ENCODE assay signal across 30 cellular contexts in genomic region chr10:79588800-79589199, GRCh38. TPM values are rescaled to one million over a fixed set of nuclear protein-coding genes. Genes with fewer than 3 reads are reported as not detected.
"Had no signal": no experiment of that assay in that cellular context is flagged by ENCODE, and none has a peak within 500 bp of the region (broad histone marks: within the 10 kb centered on the region; RNA-seq: fewer than 3 reads in every experiment).

No MANE protein-coding gene starts in this region.

- H3K4me1 Mint-ChIP-seq: activated CD4-positive, alpha-beta T cell treated with anti-CD3 and anti-CD28 coated beads, Interleukin-2, amount 10 ng/mL, durations not matched to agents 7 days and 5 days; activated T-helper 17 cell treated with anti-CD3 and anti-CD28 coated beads, Interleukin-2, amount 50 U/mL, for 72 hours; WTC11 had no signal

- H3K27ac ChIP-seq: ascending aorta, body of pancreas, SJCRH30 had no signal

- H3K36me3 ChIP-seq: ascending aorta, SJCRH30 had no signal

- ATAC-seq: activated T-helper 17 cell treated with anti-CD3 and anti-CD28 coated beads, Interleukin-2, amount 50 U/mL, for 72 hours; body of pancreas; K562; WTC11 had no signal

- H3K9me3 Mint-ChIP-seq: activated CD4-positive, alpha-beta memory T cell treated with anti-CD3 and anti-CD28 coated beads for 36 hours; activated CD4-positive, alpha-beta T cell treated with anti-CD3 and anti-CD28 coated beads, Interleukin-2, amount 10 ng/mL, durations not matched to agents 7 days and 5 days; activated naive CD4-positive, alpha-beta T cell treated with anti-CD3 and anti-CD28 coated beads, Interleukin-2, amount 10 ng/mL, durations not matched to agents 7 days and 5 days; activated T-helper 17 cell treated with anti-CD3 and anti-CD28 coated beads, Interleukin-2, amount 50 U/mL, for 72 hours; T-helper 1 cell treated with Interleukin-12 subunit alpha and Interleukin-12 subunit beta and Interleukin-4 antibody, amounts not matched to agents 30 μg/mL and 1 μg/mL, for 36 hours; WTC11 had no signal

- DNase-seq: activated CD4-positive, alpha-beta memory T cell treated with anti-CD3 and anti-CD28 coated beads for 36 hours; activated CD4-positive, alpha-beta T cell treated with anti-CD3 and anti-CD28 coated beads, Interleukin-2, amount 10 ng/mL, durations not matched to agents 7 days and 5 days; activated CD4-positive, CD25-positive, alpha-beta regulatory T cell treated with anti-CD3 and anti-CD28 coated beads, Interleukin-2, amount 50 U/mL, for 72 hours; activated CD8-positive, alpha-beta memory T cell treated with anti-CD3 and anti-CD28 coated beads for 24 hours; activated gamma-delta T cell; activated naive CD4-positive, alpha-beta T cell treated with anti-CD3 and anti-CD28 coated beads, Interleukin-2, amount 10 ng/mL, durations not matched to agents 7 days and 5 days; activated T-cell treated with anti-CD3 and anti-CD28 coated beads for 4 hours; activated T-cell treated with anti-CD3 and anti-CD28 coated beads, Interleukin-2, amount 50 U/mL, for 48 hours; body of pancreas; central memory CD4-positive, alpha-beta T cell; Karpas-422; MM.1S; NCI-H1105; NCI-H1436; NCI-H1694 treated with DMSO at 0.1 percent for 48 hours; NCI-H2029 treated with DMSO at 0.1 percent for 48 hours; NCI-H345; NCI-H510A; NCI-H526 treated with DMSO at 0.1 percent for 48 hours; NCI-H82; SJCRH30; SK-N-SH had no signal

- H3K4me3 ChIP-seq: ascending aorta, body of pancreas, K562, SJCRH30 had no signal

- H3K27ac Mint-ChIP-seq: activated CD4-positive, alpha-beta memory T cell treated with anti-CD3 and anti-CD28 coated beads for 36 hours; activated CD4-positive, alpha-beta T cell treated with anti-CD3 and anti-CD28 coated beads, Interleukin-2, amount 10 ng/mL, durations not matched to agents 7 days and 5 days; activated naive CD4-positive, alpha-beta T cell treated with anti-CD3 and anti-CD28 coated beads, Interleukin-2, amount 10 ng/mL, durations not matched to agents 7 days and 5 days; activated T-helper 17 cell treated with anti-CD3 and anti-CD28 coated beads, Interleukin-2, amount 50 U/mL, for 72 hours; T-helper 1 cell treated with Interleukin-12 subunit alpha and Interleukin-12 subunit beta and Interleukin-4 antibody, amounts not matched to agents 30 μg/mL and 1 μg/mL, for 36 hours; WTC11 had no signal

- H3K9me3 ChIP-seq: ascending aorta, body of pancreas, SK-N-SH had no signal

- H3K36me3 Mint-ChIP-seq: activated CD4-positive, alpha-beta memory T cell treated with anti-CD3 and anti-CD28 coated beads for 36 hours; activated naive CD4-positive, alpha-beta T cell treated with anti-CD3 and anti-CD28 coated beads, Interleukin-2, amount 10 ng/mL, durations not matched to agents 7 days and 5 days; WTC11 had no signal

- H3K4me1 ChIP-seq: ascending aorta, body of pancreas, SJCRH30 had no signal

- H3K27me3 ChIP-seq: ascending aorta, body of pancreas, SJCRH30 had no signal

- H3K4me3 Mint-ChIP-seq: activated CD4-positive, alpha-beta memory T cell treated with anti-CD3 and anti-CD28 coated beads for 36 hours; activated CD4-positive, alpha-beta T cell treated with anti-CD3 and anti-CD28 coated beads, Interleukin-2, amount 10 ng/mL, durations not matched to agents 7 days and 5 days; activated naive CD4-positive, alpha-beta T cell treated with anti-CD3 and anti-CD28 coated beads, Interleukin-2, amount 10 ng/mL, durations not matched to agents 7 days and 5 days; activated T-helper 17 cell treated with anti-CD3 and anti-CD28 coated beads, Interleukin-2, amount 50 U/mL, for 72 hours; T-helper 1 cell treated with Interleukin-12 subunit alpha and Interleukin-12 subunit beta and Interleukin-4 antibody, amounts not matched to agents 30 μg/mL and 1 μg/mL, for 36 hours; WTC11 had no signal

RNA-seq across cellular contexts. Expression of gene SFTPA1, which starts 21.9 kb away (rescaled TPM):
- total RNA-seq: activated CD4-positive, alpha-beta memory T cell treated with anti-CD3 and anti-CD28 coated beads for 36 hours; activated CD4-positive, alpha-beta T cell treated with anti-CD3 and anti-CD28 coated beads, Interleukin-2, amount 10 ng/mL, durations not matched to agents 7 days and 5 days; ascending aorta; bronchial epithelial cell; OCI-LY7; RPMI7951; SJCRH30 had no signal
- polyA plus RNA-seq: SK-N-SH had no signal

RNA-seq across cellular contexts. Expression of gene SFTPA2, which starts 28.6 kb away (rescaled TPM):
- total RNA-seq: activated CD4-positive, alpha-beta memory T cell treated with anti-CD3 and anti-CD28 coated beads for 36 hours; activated CD4-positive, alpha-beta T cell treated with anti-CD3 and anti-CD28 coated beads, Interleukin-2, amount 10 ng/mL, durations not matched to agents 7 days and 5 days; activated T-helper 17 cell treated with anti-CD3 and anti-CD28 coated beads, Interleukin-2, amount 50 U/mL, for 72 hours; ascending aorta; bronchial epithelial cell; OCI-LY7; RPMI7951; SJCRH30 had no signal
- polyA plus RNA-seq: K562, SK-N-SH had no signal
